21 cellular contexts compared by ENCODE assay signal in genomic region chr6:159020011-159020410, GRCh38. TPM values are rescaled to one million over a fixed set of nuclear protein-coding genes. Genes with fewer than 3 reads are reported as not detected.
DNase-seq lines count a peak whose midpoint lies in the region; ATAC-seq and TF ChIP-seq lines count a peak whose summit lies in the region.
"Had no signal": no experiment of that assay in that cellular context is flagged by ENCODE, and none has a peak within 500 bp of the region (broad histone marks: within the 10 kb centered on the region; RNA-seq: fewer than 3 reads in every experiment).

No MANE protein-coding gene starts in this region.

- H3K4me2 ChIP-seq in OCI-LY3 (ENCODE audit: low read length), result peak overlapping the region; percentile 58
- H3K4me2 ChIP-seq: BLaER1, GM23338 had no signal

- H3K27me3 ChIP-seq in OCI-LY3 (ENCODE audit: low read depth, low read length) (no peaks in the 10 kb centered on the region), testis (no peaks in the 10 kb centered on the region)
- H3K27me3 ChIP-seq: BLaER1 had no signal

- 95 to 96% methylated on average over 2 of the region's 2 CpGs for WGBS in testis, 2 donors

- no peaks in the 10 kb centered on the region for H3K27me3 Mint-ChIP-seq in activated naive CD8-positive, alpha-beta T cell
- no peaks in the 10 kb centered on the region for H3K27me3 Mint-ChIP-seq in activated naive CD8-positive, alpha-beta T cell treated with anti-CD3 and anti-CD28 coated beads, Interleukin-2, amount 50 U/mL, for 24 hours
- H3K27me3 Mint-ChIP-seq in central memory CD8-positive, alpha-beta T cell, result no peaks in the 10 kb centered on the region
- H3K27me3 Mint-ChIP-seq: CD8-positive, alpha-beta memory T cell had no signal

- peaks cover 10% of the 10 kb centered on the region for H3K9me3 Mint-ChIP-seq in activated naive CD8-positive, alpha-beta T cell (ENCODE audit: low read depth)
- peaks cover 26% of the 10 kb centered on the region for H3K9me3 Mint-ChIP-seq in activated naive CD8-positive, alpha-beta T cell treated with anti-CD3 and anti-CD28 coated beads, Interleukin-2, amount 50 U/mL, for 24 hours
- H3K9me3 Mint-ChIP-seq in central memory CD8-positive, alpha-beta T cell, result peaks cover 5% of the 10 kb centered on the region

- no peak overlapping the region for H2AFZ ChIP-seq in OCI-LY3 (ENCODE audit: low read depth, low read length)
- H2AFZ ChIP-seq: GM23338 had no signal

- intact Hi-C loops in testis (cut with DNase I; ENCODE audit: low total_unique reads), result no loop called here

- no peak for TF ChIP-seq POLR2A in testis (IDR thresholded peaks at IDR 0.05)

- peaks cover 8% of the 10 kb centered on the region for H3K9me3 ChIP-seq in OCI-LY3 (ENCODE audit: insufficient read depth, low read length)
- no peaks in the 10 kb centered on the region for H3K9me3 ChIP-seq in testis

- no peaks in the 10 kb centered on the region for H4K20me1 ChIP-seq in OCI-LY3 (ENCODE audit: insufficient read depth, low read length)
- H4K20me1 ChIP-seq: BLaER1 had no signal

- H3K36me3 ChIP-seq in OCI-LY3 (replicated peaks; ENCODE audit: low read depth, low read length), result peaks cover 33% of the 10 kb centered on the region
- H3K36me3 ChIP-seq in testis (ENCODE audit: low read depth, missing control alignments), result no peaks in the 10 kb centered on the region

- no peak for ATAC-seq in activated naive CD8-positive, alpha-beta T cell treated with anti-CD3 and anti-CD28 coated beads, Interleukin-2, amount 50 U/mL, for 24 hours
- ATAC-seq in central memory CD8-positive, alpha-beta T cell (replicated peaks; ENCODE audit: extremely low read depth, poor library complexity, severe bottlenecking), result no peak
- ATAC-seq: GM23338 had no signal

- DNase-seq in activated naive CD8-positive, alpha-beta T cell treated with anti-CD3 and anti-CD28 coated beads, Interleukin-2, amount 50 U/mL, for 24 hours, result no peak
- DNase-seq in NCI-H526 (lab: John Stamatoyannopoulos, UW), result peak; percentile 25 to 58
- no peak for DNase-seq in central memory CD8-positive, alpha-beta T cell (ENCODE audit: low spot score in 2 of 2)
- DNase-seq in testis, result no peak
- DNase-seq in NCI-H510A treated with DMSO at 0.1 percent for 48 hours (lab: John Stamatoyannopoulos, UW), result no peak
- no peak for DNase-seq in DMS153 (lab: John Stamatoyannopoulos, UW)
- DNase-seq: 8988T; CD8-positive, alpha-beta memory T cell; COR-L47; DMS 273 treated with DMSO at 0.1 percent for 48 hours; GDM1; HCEC 1CT had no signal

- H3K4me3 Mint-ChIP-seq in activated naive CD8-positive, alpha-beta T cell, result no peak overlapping the region
- H3K4me3 Mint-ChIP-seq in activated naive CD8-positive, alpha-beta T cell treated with anti-CD3 and anti-CD28 coated beads, Interleukin-2, amount 50 U/mL, for 24 hours, result no peak overlapping the region
- no peak overlapping the region for H3K4me3 Mint-ChIP-seq in central memory CD8-positive, alpha-beta T cell
- H3K4me3 Mint-ChIP-seq: GM23338 had no signal

- H3K79me2 ChIP-seq in OCI-LY3 (ENCODE audit: low read length), result no peaks in the 10 kb centered on the region

- peaks cover 62% of the 10 kb centered on the region for H3K4me1 Mint-ChIP-seq in activated naive CD8-positive, alpha-beta T cell (ENCODE audit: low read depth)
- H3K4me1 Mint-ChIP-seq in activated naive CD8-positive, alpha-beta T cell treated with anti-CD3 and anti-CD28 coated beads, Interleukin-2, amount 50 U/mL, for 24 hours, result peaks cover 61% of the 10 kb centered on the region
- H3K4me1 Mint-ChIP-seq in central memory CD8-positive, alpha-beta T cell, result peaks cover 27% of the 10 kb centered on the region
- H3K4me1 Mint-ChIP-seq: GM23338 had no signal

- H3K4me1 ChIP-seq in OCI-LY3 (ENCODE audit: low read length), result peaks cover 63% of the 10 kb centered on the region
- no peaks in the 10 kb centered on the region for H3K4me1 ChIP-seq in testis

- H3K4me3 ChIP-seq in OCI-LY3 (ENCODE audit: low read length) (peak overlapping the region; percentile 23; the same call in 1 of the 2 replicates), testis (no peak overlapping the region)
- H3K4me3 ChIP-seq: BLaER1, GM23338 had no signal

- H3K36me3 Mint-ChIP-seq in activated naive CD8-positive, alpha-beta T cell, result peaks cover 8% of the 10 kb centered on the region
- H3K36me3 Mint-ChIP-seq in activated naive CD8-positive, alpha-beta T cell treated with anti-CD3 and anti-CD28 coated beads, Interleukin-2, amount 50 U/mL, for 24 hours (ENCODE audit: low read depth), result peaks cover 43% of the 10 kb centered on the region
- H3K36me3 Mint-ChIP-seq in central memory CD8-positive, alpha-beta T cell (ENCODE audit: insufficient read depth), result no peaks in the 10 kb centered on the region

- H3K9ac ChIP-seq in OCI-LY3 (ENCODE audit: low read length), result peak overlapping the region; percentile 21
- H3K9ac ChIP-seq: BLaER1 had no signal

- peak overlapping the region; percentile 97 for H3K27ac Mint-ChIP-seq in activated naive CD8-positive, alpha-beta T cell
- H3K27ac Mint-ChIP-seq in activated naive CD8-positive, alpha-beta T cell treated with anti-CD3 and anti-CD28 coated beads, Interleukin-2, amount 50 U/mL, for 24 hours, result no peak overlapping the region
- peak overlapping the region; percentile 67 for H3K27ac Mint-ChIP-seq in central memory CD8-positive, alpha-beta T cell (ENCODE audit: low read depth)
- H3K27ac Mint-ChIP-seq: GM23338 had no signal

- H3K27ac ChIP-seq in OCI-LY3 (ENCODE audit: low read length), result peak overlapping the region; percentile 86
- no peak overlapping the region for H3K27ac ChIP-seq in testis
- H3K27ac ChIP-seq: BLaER1, HL-60 had no signal

- TF ChIP-seq CTCF in OCI-LY3 (IDR thresholded peaks at IDR 0.05; ENCODE audit: low read depth, low read length) (no peak), testis (IDR thresholded peaks at IDR 0.05) (no peak)

RNA-seq across cellular contexts. Expression of gene RSPH3, which starts 20.0 kb away (rescaled TPM):
- 10 to 100 TPM; 15.7 to 23.6 TPM for total RNA-seq in testis
- polyA plus RNA-seq in testis (ENCODE audit: insufficient read depth, low read depth, low replicate concordance), result 41.9 TPM

RNA-seq across cellular contexts. Expression of gene TAGAP, which starts 24.8 kb away (rescaled TPM):
- 1 to 10 TPM; 1.1 to 4.5 TPM for total RNA-seq in testis
- polyA plus RNA-seq in testis (ENCODE audit: insufficient read depth, low read depth, low replicate concordance), result 4.9 TPM
- total RNA-seq: A673, Daoy, GM23338, HT1080 had no signal
- polyA plus RNA-seq: AG04450, GM23338 had no signal

Comparison
In these comparisons a context has a peak if more than half of its experiments do, and no peak if none do; other contexts are left out.
1. DNase-seq: peak in NCI-H526 (2 of 2); none in activated naive CD8-positive, alpha-beta T cell treated with anti-CD3 and anti-CD28 coated beads, Interleukin-2, amount 50 U/mL, for 24 hours (single experiment), central memory CD8-positive, alpha-beta T cell (0 of 2), testis (single experiment), NCI-H510A treated with DMSO at 0.1 percent for 48 hours (single experiment) and DMS153 (single experiment).